ENCODE assay signal across 11 cellular contexts in genomic region chr15:40664909-40665308, GRCh38.
"Had no signal": no experiment of that assay in that cellular context is flagged by ENCODE, and none has a peak within 500 bp of the region (broad histone marks: within the 10 kb centered on the region; RNA-seq: fewer than 3 reads in every experiment).

No MANE protein-coding gene starts in this region.

- H3K27ac Mint-ChIP-seq: HFFc6 had no signal

- H3K4me1 ChIP-seq: HAP-1 had no signal

- H3K9ac ChIP-seq: GM23248 had no signal

- H3K9me3 Mint-ChIP-seq: GM23338, H9 had no signal

- FAIRE-seq: H1, H54 had no signal

- H3K4me1 Mint-ChIP-seq: GM23338, H9 had no signal

- H3K4me2 ChIP-seq: GM23338 had no signal

- H3K4me3 Mint-ChIP-seq: GM23338, H9, HFFc6 had no signal

- ATAC-seq: GM23338, HCT116 had no signal

- H2AFZ ChIP-seq: GM23248, GM23338 had no signal

- H3K4me3 ChIP-seq: GM23248, GM23338, HAP-1 had no signal

- H3K27ac ChIP-seq: GM23248 had no signal

- H3K9me3 ChIP-seq: HAP-1 had no signal

- DNase-seq: GM23248, GOT3, H7, H9, HCEC 1CT, HFFc6 had no signal
